ENCODE assay signal across 1 cellular context in the genomic region with DNA sequence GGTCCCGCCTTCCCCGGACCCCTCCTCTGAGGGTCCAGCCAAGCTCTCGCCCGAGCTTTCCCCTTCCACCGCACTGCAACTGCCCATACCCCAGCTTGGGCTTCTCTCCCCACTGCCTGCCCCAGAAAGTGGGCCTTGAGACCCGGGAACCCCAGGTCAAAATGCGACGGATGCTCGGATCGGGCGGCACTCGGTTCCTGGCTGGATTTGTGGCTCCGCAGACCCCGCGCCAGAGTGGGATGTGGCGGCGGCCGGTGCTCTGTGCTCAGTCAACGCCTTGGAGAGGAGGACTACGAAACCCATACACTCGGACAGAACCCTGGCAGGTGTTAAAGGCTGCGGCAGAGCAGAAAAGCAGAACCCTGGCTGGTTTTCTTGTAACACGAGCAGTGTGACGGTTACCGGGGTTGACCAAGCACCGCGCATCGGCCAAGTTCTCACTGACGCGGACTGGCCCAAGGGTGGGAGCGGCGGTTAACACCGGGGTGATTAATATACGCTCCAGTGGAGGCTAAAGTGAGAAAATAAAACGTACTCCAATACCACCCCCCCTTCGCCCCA.
TF ChIP-seq lines count a peak whose summit lies in the region.

No MANE protein-coding gene starts in this region.

TF ChIP-seq in GM12878, 131 proteins besides CTCF, POLR2A, EP300 and RAD21 (continues in another document):
- no peak for TF ChIP-seq MXI1 (IDR thresholded peaks at IDR 0.05; ENCODE audit: low read depth, low read length)
- TF ChIP-seq RFX5 (IDR thresholded peaks at IDR 0.05; ENCODE audit: low read depth, low read length), result no peak
- peak; percentile 10; the same call in 1 of the 2 replicates for TF ChIP-seq BMI1 (IDR thresholded peaks at IDR 0.05; ENCODE audit: borderline replicate concordance)
- TF ChIP-seq ETV6 (conservative IDR thresholded peaks at IDR 0.05 in 1 of 2, IDR thresholded peaks at IDR 0.05 in 1 of 2; ENCODE audit: borderline replicate concordance in 1 of 2, low read depth in 1 of 2), result no peak; a peak in 1 of 4 replicates
- no peak for TF ChIP-seq KLF5 (IDR thresholded peaks at IDR 0.05; ENCODE audit: partially characterized antibody)
- TF ChIP-seq, protein P1, sequence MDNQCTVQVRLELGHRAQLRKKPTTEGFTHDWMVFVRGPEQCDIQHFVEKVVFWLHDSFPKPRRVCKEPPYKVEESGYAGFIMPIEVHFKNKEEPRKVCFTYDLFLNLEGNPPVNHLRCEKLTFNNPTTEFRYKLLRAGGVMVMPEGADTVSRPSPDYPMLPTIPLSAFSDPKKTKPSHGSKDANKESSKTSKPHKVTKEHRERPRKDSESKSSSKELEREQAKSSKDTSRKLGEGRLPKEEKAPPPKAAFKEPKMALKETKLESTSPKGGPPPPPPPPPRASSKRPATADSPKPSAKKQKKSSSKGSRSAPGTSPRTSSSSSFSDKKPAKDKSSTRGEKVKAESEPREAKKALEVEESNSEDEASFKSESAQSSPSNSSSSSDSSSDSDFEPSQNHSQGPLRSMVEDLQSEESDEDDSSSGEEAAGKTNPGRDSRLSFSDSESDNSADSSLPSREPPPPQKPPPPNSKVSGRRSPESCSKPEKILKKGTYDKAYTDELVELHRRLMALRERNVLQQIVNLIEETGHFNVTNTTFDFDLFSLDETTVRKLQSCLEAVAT (IDR thresholded peaks at IDR 0.05), result 0 out of 2 replicates have a peak, but pooled peaks have one; percentile 31
- no peak for TF ChIP-seq MTA3 (IDR thresholded peaks at IDR 0.05; ENCODE audit: borderline replicate concordance, low read length)
- no peak for TF ChIP-seq POU2F2 (IDR thresholded peaks at IDR 0.05; ENCODE audit: borderline replicate concordance, low read depth, low read length)
- TF ChIP-seq PAX8 (IDR thresholded peaks at IDR 0.05), result no peak
- TF ChIP-seq TAF1 (IDR thresholded peaks at IDR 0.05; ENCODE audit: borderline replicate concordance, low read depth, low read length), result 0 out of 2 replicates have a peak, but pooled peaks have one; percentile 28
- TF ChIP-seq CHD1 (IDR thresholded peaks at IDR 0.05; ENCODE audit: low read depth, low read length), result no peak
- TF ChIP-seq, protein P2, sequence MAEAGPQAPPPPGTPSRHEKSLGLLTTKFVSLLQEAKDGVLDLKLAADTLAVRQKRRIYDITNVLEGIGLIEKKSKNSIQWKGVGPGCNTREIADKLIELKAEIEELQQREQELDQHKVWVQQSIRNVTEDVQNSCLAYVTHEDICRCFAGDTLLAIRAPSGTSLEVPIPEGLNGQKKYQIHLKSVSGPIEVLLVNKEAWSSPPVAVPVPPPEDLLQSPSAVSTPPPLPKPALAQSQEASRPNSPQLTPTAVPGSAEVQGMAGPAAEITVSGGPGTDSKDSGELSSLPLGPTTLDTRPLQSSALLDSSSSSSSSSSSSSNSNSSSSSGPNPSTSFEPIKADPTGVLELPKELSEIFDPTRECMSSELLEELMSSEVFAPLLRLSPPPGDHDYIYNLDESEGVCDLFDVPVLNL (IDR thresholded peaks at IDR 0.05; ENCODE audit: low read depth, low read length), result no peak
- TF ChIP-seq HDAC2 (IDR thresholded peaks at IDR 0.05), result no peak
- no peak for TF ChIP-seq FOXK2 (IDR thresholded peaks at IDR 0.05)
- no peak for TF ChIP-seq RBBP5 (conservative IDR thresholded peaks at IDR 0.05)
- TF ChIP-seq NRF1 (conservative IDR thresholded peaks at IDR 0.05; ENCODE audit: low read depth, low read length), result no peak
- no peak for TF ChIP-seq KAT2A (conservative IDR thresholded peaks at IDR 0.05; ENCODE audit: control insufficient read depth, low read depth, low read length)
- TF ChIP-seq NR2C2 (IDR thresholded peaks at IDR 0.05; ENCODE audit: borderline replicate concordance, control insufficient read depth, insufficient read length, low read depth), result no peak
- TF ChIP-seq POLR2AphosphoS5 (IDR thresholded peaks at IDR 0.05; ENCODE audit: low read length), result no peak; the same call in 1 of the 2 replicates
- no peak for TF ChIP-seq TCF7 (IDR thresholded peaks at IDR 0.05; ENCODE audit: borderline replicate concordance)
- TF ChIP-seq CREM (IDR thresholded peaks at IDR 0.05; ENCODE audit: low read depth), result peak; percentile 35; the same call in 1 of the 2 replicates
- no peak for TF ChIP-seq POLR2AphosphoS2 (IDR thresholded peaks at IDR 0.05; ENCODE audit: low read depth, low read length)
- TF ChIP-seq SIN3A (IDR thresholded peaks at IDR 0.05; ENCODE audit: low read depth, low read length), result peak; percentile 78; the same call in 1 of the 2 replicates
- TF ChIP-seq EED (IDR thresholded peaks at IDR 0.05; ENCODE audit: low read depth), result peak; percentile 42
- TF ChIP-seq, protein P3, sequence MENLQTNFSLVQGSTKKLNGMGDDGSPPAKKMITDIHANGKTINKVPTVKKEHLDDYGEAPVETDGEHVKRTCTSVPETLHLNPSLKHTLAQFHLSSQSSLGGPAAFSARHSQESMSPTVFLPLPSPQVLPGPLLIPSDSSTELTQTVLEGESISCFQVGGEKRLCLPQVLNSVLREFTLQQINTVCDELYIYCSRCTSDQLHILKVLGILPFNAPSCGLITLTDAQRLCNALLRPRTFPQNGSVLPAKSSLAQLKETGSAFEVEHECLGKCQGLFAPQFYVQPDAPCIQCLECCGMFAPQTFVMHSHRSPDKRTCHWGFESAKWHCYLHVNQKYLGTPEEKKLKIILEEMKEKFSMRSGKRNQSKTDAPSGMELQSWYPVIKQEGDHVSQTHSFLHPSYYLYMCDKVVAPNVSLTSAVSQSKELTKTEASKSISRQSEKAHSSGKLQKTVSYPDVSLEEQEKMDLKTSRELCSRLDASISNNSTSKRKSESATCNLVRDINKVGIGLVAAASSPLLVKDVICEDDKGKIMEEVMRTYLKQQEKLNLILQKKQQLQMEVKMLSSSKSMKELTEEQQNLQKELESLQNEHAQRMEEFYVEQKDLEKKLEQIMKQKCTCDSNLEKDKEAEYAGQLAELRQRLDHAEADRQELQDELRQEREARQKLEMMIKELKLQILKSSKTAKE (IDR thresholded peaks at IDR 0.05; ENCODE audit: low read depth, poor library complexity, severe bottlenecking), result no peak
- no peak for TF ChIP-seq SIX5 (IDR thresholded peaks at IDR 0.05; ENCODE audit: low read depth, low read length, severe bottlenecking)
- TF ChIP-seq ZNF384 (IDR thresholded peaks at IDR 0.05; ENCODE audit: borderline replicate concordance, low read depth, low read length), result no peak
- TF ChIP-seq WRNIP1 (IDR thresholded peaks at IDR 0.05; ENCODE audit: borderline replicate concordance, low read depth, low read length), result no peak
- no peak for TF ChIP-seq BRCA1 (IDR thresholded peaks at IDR 0.05; ENCODE audit: low read depth, low read length)
- TF ChIP-seq RAD51 (IDR thresholded peaks at IDR 0.05), result no peak
- TF ChIP-seq, protein P4, sequence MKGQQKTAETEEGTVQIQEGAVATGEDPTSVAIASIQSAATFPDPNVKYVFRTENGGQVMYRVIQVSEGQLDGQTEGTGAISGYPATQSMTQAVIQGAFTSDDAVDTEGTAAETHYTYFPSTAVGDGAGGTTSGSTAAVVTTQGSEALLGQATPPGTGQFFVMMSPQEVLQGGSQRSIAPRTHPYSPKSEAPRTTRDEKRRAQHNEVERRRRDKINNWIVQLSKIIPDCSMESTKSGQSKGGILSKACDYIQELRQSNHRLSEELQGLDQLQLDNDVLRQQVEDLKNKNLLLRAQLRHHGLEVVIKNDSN (IDR thresholded peaks at IDR 0.05; ENCODE audit: borderline replicate concordance, extremely low read length, insufficient read depth, low read depth, low read length), result no peak
- TF ChIP-seq FOS (IDR thresholded peaks at IDR 0.05; ENCODE audit: borderline replicate concordance, extremely low read depth, insufficient read length), result no peak
- TF ChIP-seq ZNF217 (IDR thresholded peaks at IDR 0.05), result no peak
- no peak for TF ChIP-seq HDAC6 (IDR thresholded peaks at IDR 0.05; ENCODE audit: unreplicated experiment)
- TF ChIP-seq RUNX3 (IDR thresholded peaks at IDR 0.05; ENCODE audit: low read length), result peak; percentile 58
- no peak for TF ChIP-seq FOXM1 (IDR thresholded peaks at IDR 0.05; ENCODE audit: low read depth, low read length)
- no peak for TF ChIP-seq LARP7 (IDR thresholded peaks at IDR 0.05)
- peak; percentile 67 for TF ChIP-seq GATAD2B (conservative IDR thresholded peaks at IDR 0.05; ENCODE audit: low read depth)
- no peak for TF ChIP-seq NFXL1 (IDR thresholded peaks at IDR 0.05; ENCODE audit: borderline replicate concordance)
- TF ChIP-seq, protein P5, sequence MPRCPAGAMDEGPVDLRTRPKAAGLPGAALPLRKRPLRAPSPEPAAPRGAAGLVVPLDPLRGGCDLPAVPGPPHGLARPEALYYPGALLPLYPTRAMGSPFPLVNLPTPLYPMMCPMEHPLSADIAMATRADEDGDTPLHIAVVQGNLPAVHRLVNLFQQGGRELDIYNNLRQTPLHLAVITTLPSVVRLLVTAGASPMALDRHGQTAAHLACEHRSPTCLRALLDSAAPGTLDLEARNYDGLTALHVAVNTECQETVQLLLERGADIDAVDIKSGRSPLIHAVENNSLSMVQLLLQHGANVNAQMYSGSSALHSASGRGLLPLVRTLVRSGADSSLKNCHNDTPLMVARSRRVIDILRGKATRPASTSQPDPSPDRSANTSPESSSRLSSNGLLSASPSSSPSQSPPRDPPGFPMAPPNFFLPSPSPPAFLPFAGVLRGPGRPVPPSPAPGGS (IDR thresholded peaks at IDR 0.05; ENCODE audit: borderline replicate concordance, insufficient read depth, low read depth, low read length, poor library complexity, severe bottlenecking), result no peak
- TF ChIP-seq JUND (IDR thresholded peaks at IDR 0.05; ENCODE audit: low read depth, low read length), result no peak
- no peak for TF ChIP-seq NR2C1 (IDR thresholded peaks at IDR 0.05)
- TF ChIP-seq, protein P6, sequence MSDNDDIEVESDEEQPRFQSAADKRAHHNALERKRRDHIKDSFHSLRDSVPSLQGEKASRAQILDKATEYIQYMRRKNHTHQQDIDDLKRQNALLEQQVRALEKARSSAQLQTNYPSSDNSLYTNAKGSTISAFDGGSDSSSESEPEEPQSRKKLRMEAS (IDR thresholded peaks at IDR 0.05; ENCODE audit: low read depth, low read length), result peak; percentile 42; the same call in 1 of the 2 replicates
- no peak for TF ChIP-seq SMAD1 (IDR thresholded peaks at IDR 0.05; ENCODE audit: low read depth, partially characterized antibody)
- no peak for TF ChIP-seq CEBPB (IDR thresholded peaks at IDR 0.05; ENCODE audit: borderline replicate concordance in 1 of 2, low read depth in 2 of 2, low read length in 2 of 2)
- TF ChIP-seq, protein P7, sequence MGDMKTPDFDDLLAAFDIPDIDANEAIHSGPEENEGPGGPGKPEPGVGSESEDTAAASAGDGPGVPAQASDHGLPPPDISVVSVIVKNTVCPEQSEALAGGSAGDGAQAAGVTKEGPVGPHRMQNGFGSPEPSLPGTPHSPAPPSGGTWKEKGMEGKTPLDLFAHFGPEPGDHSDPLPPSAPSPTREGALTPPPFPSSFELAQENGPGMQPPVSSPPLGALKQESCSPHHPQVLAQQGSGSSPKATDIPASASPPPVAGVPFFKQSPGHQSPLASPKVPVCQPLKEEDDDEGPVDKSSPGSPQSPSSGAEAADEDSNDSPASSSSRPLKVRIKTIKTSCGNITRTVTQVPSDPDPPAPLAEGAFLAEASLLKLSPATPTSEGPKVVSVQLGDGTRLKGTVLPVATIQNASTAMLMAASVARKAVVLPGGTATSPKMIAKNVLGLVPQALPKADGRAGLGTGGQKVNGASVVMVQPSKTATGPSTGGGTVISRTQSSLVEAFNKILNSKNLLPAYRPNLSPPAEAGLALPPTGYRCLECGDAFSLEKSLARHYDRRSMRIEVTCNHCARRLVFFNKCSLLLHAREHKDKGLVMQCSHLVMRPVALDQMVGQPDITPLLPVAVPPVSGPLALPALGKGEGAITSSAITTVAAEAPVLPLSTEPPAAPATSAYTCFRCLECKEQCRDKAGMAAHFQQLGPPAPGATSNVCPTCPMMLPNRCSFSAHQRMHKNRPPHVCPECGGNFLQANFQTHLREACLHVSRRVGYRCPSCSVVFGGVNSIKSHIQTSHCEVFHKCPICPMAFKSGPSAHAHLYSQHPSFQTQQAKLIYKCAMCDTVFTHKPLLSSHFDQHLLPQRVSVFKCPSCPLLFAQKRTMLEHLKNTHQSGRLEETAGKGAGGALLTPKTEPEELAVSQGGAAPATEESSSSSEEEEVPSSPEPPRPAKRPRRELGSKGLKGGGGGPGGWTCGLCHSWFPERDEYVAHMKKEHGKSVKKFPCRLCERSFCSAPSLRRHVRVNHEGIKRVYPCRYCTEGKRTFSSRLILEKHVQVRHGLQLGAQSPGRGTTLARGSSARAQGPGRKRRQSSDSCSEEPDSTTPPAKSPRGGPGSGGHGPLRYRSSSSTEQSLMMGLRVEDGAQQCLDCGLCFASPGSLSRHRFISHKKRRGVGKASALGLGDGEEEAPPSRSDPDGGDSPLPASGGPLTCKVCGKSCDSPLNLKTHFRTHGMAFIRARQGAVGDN (IDR thresholded peaks at IDR 0.05), result peak; percentile 68
- no peak for TF ChIP-seq MEF2A (IDR thresholded peaks at IDR 0.05; ENCODE audit: insufficient read depth, low read depth, low read length)
- TF ChIP-seq BACH1 (IDR thresholded peaks at IDR 0.05; ENCODE audit: borderline replicate concordance), result 0 out of 2 replicates have a peak, but pooled peaks have one; percentile 19
- TF ChIP-seq, protein P8, sequence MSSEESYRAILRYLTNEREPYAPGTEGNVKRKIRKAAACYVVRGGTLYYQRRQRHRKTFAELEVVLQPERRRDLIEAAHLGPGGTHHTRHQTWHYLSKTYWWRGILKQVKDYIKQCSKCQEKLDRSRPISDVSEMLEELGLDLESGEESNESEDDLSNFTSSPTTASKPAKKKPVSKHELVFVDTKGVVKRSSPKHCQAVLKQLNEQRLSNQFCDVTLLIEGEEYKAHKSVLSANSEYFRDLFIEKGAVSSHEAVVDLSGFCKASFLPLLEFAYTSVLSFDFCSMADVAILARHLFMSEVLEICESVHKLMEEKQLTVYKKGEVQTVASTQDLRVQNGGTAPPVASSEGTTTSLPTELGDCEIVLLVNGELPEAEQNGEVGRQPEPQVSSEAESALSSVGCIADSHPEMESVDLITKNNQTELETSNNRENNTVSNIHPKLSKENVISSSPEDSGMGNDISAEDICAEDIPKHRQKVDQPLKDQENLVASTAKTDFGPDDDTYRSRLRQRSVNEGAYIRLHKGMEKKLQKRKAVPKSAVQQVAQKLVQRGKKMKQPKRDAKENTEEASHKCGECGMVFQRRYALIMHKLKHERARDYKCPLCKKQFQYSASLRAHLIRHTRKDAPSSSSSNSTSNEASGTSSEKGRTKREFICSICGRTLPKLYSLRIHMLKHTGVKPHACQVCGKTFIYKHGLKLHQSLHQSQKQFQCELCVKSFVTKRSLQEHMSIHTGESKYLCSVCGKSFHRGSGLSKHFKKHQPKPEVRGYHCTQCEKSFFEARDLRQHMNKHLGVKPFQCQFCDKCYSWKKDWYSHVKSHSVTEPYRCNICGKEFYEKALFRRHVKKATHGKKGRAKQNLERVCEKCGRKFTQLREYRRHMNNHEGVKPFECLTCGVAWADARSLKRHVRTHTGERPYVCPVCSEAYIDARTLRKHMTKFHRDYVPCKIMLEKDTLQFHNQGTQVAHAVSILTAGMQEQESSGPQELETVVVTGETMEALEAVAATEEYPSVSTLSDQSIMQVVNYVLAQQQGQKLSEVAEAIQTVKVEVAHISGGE (CRISPR knock-in tag; IDR thresholded peaks at IDR 0.05), result no peak
- no peak for TF ChIP-seq CREB1 (IDR thresholded peaks at IDR 0.05; ENCODE audit: low read depth)
